ENCODE assay signal across 22 cellular contexts in the genomic region with DNA sequence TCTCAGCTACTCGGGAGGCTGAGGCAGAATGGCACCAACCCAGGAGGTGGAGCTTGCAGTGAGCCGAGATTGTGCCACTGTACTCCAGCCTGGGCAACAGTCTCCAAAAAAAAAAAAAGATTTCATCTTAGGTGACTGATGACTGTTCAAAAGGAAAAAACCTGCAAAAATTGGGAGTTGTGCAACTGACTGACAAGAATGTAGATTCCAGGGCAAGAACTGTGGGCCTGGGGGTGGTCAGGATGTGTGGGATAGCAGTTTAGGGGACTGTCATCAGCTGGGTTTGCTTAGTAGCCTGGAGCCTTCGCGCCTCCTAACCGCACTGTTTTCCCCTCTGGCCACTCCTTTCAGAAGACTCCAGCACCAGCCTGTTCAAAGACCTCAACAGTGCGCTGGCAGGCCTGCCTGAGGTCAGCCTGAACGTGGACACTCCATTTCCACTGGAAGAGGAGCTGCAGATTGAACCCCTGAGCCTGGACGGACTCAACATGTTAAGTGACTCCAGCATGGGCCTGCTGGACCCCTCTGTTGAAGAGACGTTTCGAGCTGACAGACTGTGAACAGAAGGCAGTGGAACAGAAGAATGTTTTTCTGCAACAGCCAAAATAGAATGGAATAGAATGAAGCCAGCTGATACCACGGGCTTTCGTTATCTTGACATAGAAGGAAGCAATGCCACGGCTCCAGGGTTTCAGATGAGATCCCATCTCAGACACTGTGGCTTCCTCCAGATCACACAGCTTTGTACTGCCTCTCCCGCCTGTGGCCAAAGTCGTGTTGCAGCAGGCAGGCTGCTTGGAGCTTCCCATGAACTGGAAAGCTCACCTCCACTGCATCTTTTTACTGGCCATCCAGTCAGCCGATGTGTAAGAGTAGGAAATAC.
"Had no signal": no experiment of that assay in that cellular context is flagged by ENCODE, and none has a peak within 500 bp of the region (broad histone marks: within the 10 kb centered on the region; RNA-seq: fewer than 3 reads in every experiment).

No MANE protein-coding gene starts in this region.

- H3K9me3 Mint-ChIP-seq: activated B cell treated with CpG ODN at 0.5 μM for 24 hours; activated CD4-positive, alpha-beta T cell treated with anti-CD3 and anti-CD28 coated beads, Interleukin-2, amount 10 ng/mL, durations not matched to agents 7 days and 5 days; natural killer cell; stimulated activated naive CD8-positive, alpha-beta T cell treated with anti-CD3 and anti-CD28 coated beads, Interleukin-15, Interleukin-2, amounts not matched to agents 100 ng/mL and 50 ng/mL, for 24 hours had no signal

- H3K4me3 Mint-ChIP-seq: activated B cell treated with CpG ODN at 0.5 μM for 24 hours; activated CD4-positive, alpha-beta T cell treated with anti-CD3 and anti-CD28 coated beads, Interleukin-2, amount 10 ng/mL, durations not matched to agents 7 days and 5 days; activated naive CD8-positive, alpha-beta T cell; natural killer cell; stimulated activated naive CD8-positive, alpha-beta T cell treated with anti-CD3 and anti-CD28 coated beads, Interleukin-15, Interleukin-2, amounts not matched to agents 100 ng/mL and 50 ng/mL, for 24 hours had no signal

- H3K36me3 Mint-ChIP-seq: natural killer cell had no signal

- H3K27me3 Mint-ChIP-seq: activated B cell treated with CpG ODN at 0.5 μM for 24 hours; activated CD4-positive, alpha-beta T cell treated with anti-CD3 and anti-CD28 coated beads, Interleukin-2, amount 10 ng/mL, durations not matched to agents 7 days and 5 days; activated naive CD8-positive, alpha-beta T cell; stimulated activated naive CD8-positive, alpha-beta T cell treated with anti-CD3 and anti-CD28 coated beads, Interleukin-15, Interleukin-2, amounts not matched to agents 100 ng/mL and 50 ng/mL, for 24 hours had no signal

- H3K9me3 ChIP-seq: body of pancreas, right lobe of liver, uterus had no signal

- H3K9ac ChIP-seq: parathyroid adenoma had no signal

- DNase-seq: activated B cell treated with CpG ODN at 0.5 μM for 24 hours; activated CD4-positive, alpha-beta T cell treated with anti-CD3 and anti-CD28 coated beads, Interleukin-2, amount 10 ng/mL, durations not matched to agents 7 days and 5 days; activated CD8-positive, alpha-beta memory T cell treated with anti-CD3 and anti-CD28 coated beads for 24 hours; activated CD8-positive, alpha-beta memory T cell treated with anti-CD3 and anti-CD28 coated beads, Interleukin-2, amount 50 U/mL, for 48 hours; activated gamma-delta T cell; amygdala; body of pancreas; central memory CD4-positive, alpha-beta T cell; foreskin melanocyte; head of caudate nucleus; kidney glomerular epithelial cell; natural killer cell; right lobe of liver; stimulated activated CD4-positive, alpha-beta T cell treated with anti-CD3 and anti-CD28 coated beads, Interleukin-15, amount 100 ng/mL, for 24 hours; stimulated activated CD4-positive, alpha-beta T cell treated with anti-CD3 and anti-CD28 coated beads, Interleukin-2, amount 100 ng/mL, for 48 hours; T-helper 2 cell; uterus had no signal

- H3K4me1 Mint-ChIP-seq: activated B cell treated with CpG ODN at 0.5 μM for 24 hours had no signal

- ATAC-seq: body of pancreas, natural killer cell, right lobe of liver had no signal

- H3K27me3 ChIP-seq: body of pancreas, right lobe of liver, tibial nerve, uterus had no signal

- H3K4me3 ChIP-seq: body of pancreas, coronary artery, right lobe of liver, tibial nerve, uterus had no signal

- H3K27ac ChIP-seq: body of pancreas, coronary artery, parathyroid adenoma, right lobe of liver, tibial nerve, uterus had no signal

- H3K4me1 ChIP-seq: body of pancreas, parathyroid adenoma, right lobe of liver, tibial nerve, uterus had no signal

- H3K27ac Mint-ChIP-seq: activated B cell treated with CpG ODN at 0.5 μM for 24 hours; activated naive CD8-positive, alpha-beta T cell; stimulated activated naive CD8-positive, alpha-beta T cell treated with anti-CD3 and anti-CD28 coated beads, Interleukin-15, Interleukin-2, amounts not matched to agents 100 ng/mL and 50 ng/mL, for 24 hours had no signal

- H2AFZ ChIP-seq: parathyroid adenoma had no signal

- H3K79me2 ChIP-seq: parathyroid adenoma had no signal

- H3K36me3 ChIP-seq: uterus had no signal
